ENCODE assay signal across 1 cellular context in genomic region chr6:31901953-31902643, GRCh38.
TF ChIP-seq lines count a peak whose summit lies in the region.

A gene with protein sequence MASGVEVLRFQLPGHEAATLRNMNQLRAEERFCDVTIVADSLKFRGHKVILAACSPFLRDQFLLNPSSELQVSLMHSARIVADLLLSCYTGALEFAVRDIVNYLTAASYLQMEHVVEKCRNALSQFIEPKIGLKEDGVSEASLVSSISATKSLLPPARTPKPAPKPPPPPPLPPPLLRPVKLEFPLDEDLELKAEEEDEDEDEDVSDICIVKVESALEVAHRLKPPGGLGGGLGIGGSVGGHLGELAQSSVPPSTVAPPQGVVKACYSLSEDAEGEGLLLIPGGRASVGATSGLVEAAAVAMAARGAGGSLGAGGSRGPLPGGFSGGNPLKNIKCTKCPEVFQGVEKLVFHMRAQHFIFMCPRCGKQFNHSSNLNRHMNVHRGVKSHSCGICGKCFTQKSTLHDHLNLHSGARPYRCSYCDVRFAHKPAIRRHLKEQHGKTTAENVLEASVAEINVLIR (minus strand): TSS chr6:31902086. CDS start chr6:31901305, 781 bp downstream.

TF ChIP-seq in HCT116, 20 proteins besides CTCF, POLR2A, EP300 and RAD21 (continued from another document):
- TF ChIP-seq, protein P1, sequence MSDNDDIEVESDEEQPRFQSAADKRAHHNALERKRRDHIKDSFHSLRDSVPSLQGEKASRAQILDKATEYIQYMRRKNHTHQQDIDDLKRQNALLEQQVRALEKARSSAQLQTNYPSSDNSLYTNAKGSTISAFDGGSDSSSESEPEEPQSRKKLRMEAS (IDR thresholded peaks at IDR 0.05): peak; percentile 50; the same call in 1 of the 2 replicates
- TF ChIP-seq POLR2AphosphoS5 (IDR thresholded peaks at IDR 0.05; ENCODE audit: low read depth, low read length) (peak; percentile 82), EZH2phosphoT487 (IDR thresholded peaks at IDR 0.05; ENCODE audit: borderline replicate concordance) (no peak), SIN3A (IDR thresholded peaks at IDR 0.05; ENCODE audit: low read depth) (peak; percentile 1; the same call in 1 of the 2 replicates), CBX3 (IDR thresholded peaks at IDR 0.05; ENCODE audit: low read depth) (no peak), ATF3 (IDR thresholded peaks at IDR 0.05) (no peak), FOSL1 (IDR thresholded peaks at IDR 0.05; ENCODE audit: low read depth) (no peak), EGR1 (IDR thresholded peaks at IDR 0.05; ENCODE audit: low read depth) (peak; percentile 73)
